In the genomic region with DNA sequence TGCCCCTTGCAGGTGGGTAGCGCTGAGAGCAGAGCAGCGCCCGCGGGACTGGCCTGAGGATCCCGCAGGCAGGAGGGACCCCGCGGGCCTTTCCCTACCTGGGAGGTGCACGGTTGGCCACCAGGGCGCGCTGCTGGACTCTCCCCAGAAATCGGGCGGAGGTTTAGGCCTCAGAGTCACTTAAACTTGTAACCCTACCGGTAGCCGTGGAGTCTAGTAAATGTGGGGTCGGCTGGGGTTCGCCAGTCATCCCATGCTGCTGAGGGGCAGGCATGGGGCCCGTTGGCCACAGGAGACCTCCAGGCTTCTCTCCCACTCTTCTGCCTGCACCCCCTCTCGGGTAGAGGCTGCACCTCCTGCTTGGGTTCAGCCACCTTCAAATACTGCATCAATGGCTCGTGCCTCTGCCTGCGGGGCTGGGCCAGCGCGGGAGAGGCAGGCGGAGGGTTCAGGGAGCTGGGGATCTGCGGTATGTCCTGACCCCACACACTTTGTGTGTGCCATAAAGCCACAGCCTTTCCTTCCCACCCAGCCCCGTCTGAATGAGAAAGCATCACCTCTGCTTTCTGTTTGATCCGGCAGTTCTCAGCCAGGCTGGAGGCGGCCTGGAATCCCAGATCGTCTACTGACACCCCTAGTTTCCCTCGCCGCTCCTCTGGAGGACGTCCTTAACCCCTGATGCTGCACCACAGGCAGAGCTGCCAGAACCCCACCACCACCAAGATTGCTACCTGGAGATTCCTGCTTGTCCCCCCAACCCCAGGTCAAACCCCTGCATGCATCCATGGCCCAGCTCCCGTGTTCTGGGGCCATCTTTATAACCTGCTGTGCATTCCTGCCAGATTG, we compare ENCODE assay signal across 8 cellular contexts.
DNase-seq lines count a peak whose midpoint lies in the region; ATAC-seq lines count a peak whose summit lies in the region.

No MANE protein-coding gene starts in this region.

- peak; percentile 80 for ATAC-seq in GM18907 (IDR thresholded peaks at IDR 0.05; ENCODE audit: unreplicated experiment)
- ATAC-seq in HG03108 (IDR thresholded peaks at IDR 0.05; ENCODE audit: unreplicated experiment): peak; percentile 88

- DNase-seq in AG08396 (ENCODE audit: low spot score): peak; percentile 78
- DNase-seq in NCI-H69 (lab: John Stamatoyannopoulos, UW): peak; percentile 75
- peak; percentile 82 to 88 for DNase-seq in activated CD4-positive, alpha-beta T cell treated with anti-CD3 and anti-CD28 coated beads, Interleukin-2, amount 50 U/mL, for 4 hours
- peak; percentile 83 for DNase-seq in effector CD4-positive, alpha-beta T cell
- DNase-seq in midbrain (lab: John Stamatoyannopoulos, UW): peak; percentile 69
- DNase-seq in stimulated activated CD8-positive, alpha-beta memory T cell treated with anti-CD3 and anti-CD28 coated beads, Interleukin-4, amount 100 ng/mL, for 4 hours (ENCODE audit: low read depth in 2 of 2, low spot score in 1 of 2): peak; percentile 74 to 78

Comparison
In these comparisons a context has a peak if more than half of its experiments do, and no peak if none do; other contexts are left out.
1. Peak in every context shown above with its lines: DNase-seq and ATAC-seq.